Comparison of ENCODE assay signal across 8 cellular contexts in genomic region chr6:150004101-150004782, GRCh38. TPM values are rescaled to one million over a fixed set of nuclear protein-coding genes. Genes with fewer than 3 reads are reported as not detected.
DNase-seq lines count a peak whose midpoint lies in the region; ATAC-seq and TF ChIP-seq lines count a peak whose summit lies in the region.

No MANE protein-coding gene starts in this region.

- H3K36me3 ChIP-seq in ES-I3 (ENCODE audit: insufficient read depth, low read length) (no peaks in the 10 kb centered on the region), H7 (replicated peaks; ENCODE audit: control insufficient read depth, insufficient read depth, low read length) (no peaks in the 10 kb centered on the region), thyroid gland (no peaks in the 10 kb centered on the region)

- intact Hi-C loops in thyroid gland (cut with DNase I): loop anchor here (10.0 kb wide), 1 partner anchor 159 kb away; no protein-coding TSS in a partner anchor

- H3K27me3 ChIP-seq in H7 (ENCODE audit: control insufficient read depth, insufficient read depth, low read length) (peaks cover 33% of the 10 kb centered on the region), thyroid gland (no peaks in the 10 kb centered on the region)

- H3K9ac ChIP-seq in ES-I3 (ENCODE audit: low read depth, low read length): peak overlapping the region; percentile 85

- peak overlapping the region; percentile 89 to 92 for H3K4me3 Mint-ChIP-seq in effector memory CD8-positive, alpha-beta T cell
- peak overlapping the region; percentile 79 for H3K4me3 Mint-ChIP-seq in osteocyte (ENCODE audit: unreplicated experiment)

- H3K4me1 ChIP-seq in ES-I3 (ENCODE audit: insufficient read depth, low read length) (no peaks in the 10 kb centered on the region), thyroid gland (peaks cover 0 to 6% of the 10 kb centered on the region in 2 donors)

- H3K4me3 ChIP-seq in H7 (ENCODE audit: insufficient read depth, low read depth, low read length): peak overlapping the region; percentile 62
- H3K4me3 ChIP-seq in thyroid gland (replicated peaks in 1 of 3): peak overlapping the region in 1 of 3 donors; percentile 39

- TF ChIP-seq CTCF in RWPE1 (conservative IDR thresholded peaks at IDR 0.05; ENCODE audit: low read depth) (no peak), osteocyte (IDR thresholded peaks at IDR 0.05) (no peak), thyroid gland (IDR thresholded peaks at IDR 0.05) (no peak)

- DNase-seq in H7: no peak
- no peak for DNase-seq in RWPE1 (ENCODE audit: low spot score)
- DNase-seq in effector memory CD8-positive, alpha-beta T cell: peak; percentile 56 to 61 (median 59)
- no peak for DNase-seq in osteocyte (ENCODE audit: extremely low spot score, unreplicated experiment)
- DNase-seq in nucleus accumbens (lab: John Stamatoyannopoulos, UW): no peak
- no peak for DNase-seq in thyroid gland
- DNase-seq in inferior parietal cortex (ENCODE audit: extremely low spot score): no peak

- peaks cover 9 to 47% of the 10 kb centered on the region in 2 donors for H3K27me3 Mint-ChIP-seq in effector memory CD8-positive, alpha-beta T cell
- H3K27me3 Mint-ChIP-seq in osteocyte (ENCODE audit: unreplicated experiment): peaks cover 36% of the 10 kb centered on the region

- peak; percentile 69 for ATAC-seq in effector memory CD8-positive, alpha-beta T cell (replicated peaks)

- POLR2A ChIA-PET in RWPE1 (lab: Yijun Ruan, JAX; ENCODE audit: low non-redundant PET): interaction anchor here (0.6 kb wide), 1 partner anchor 12 kb away, joined by 3 read pairs; no protein-coding TSS in a partner anchor

- H3K4me1 Mint-ChIP-seq in effector memory CD8-positive, alpha-beta T cell (ENCODE audit: low read depth in 2 of 2): peaks cover 37% of the 10 kb centered on the region in 2 donors
- peaks cover 10% of the 10 kb centered on the region for H3K4me1 Mint-ChIP-seq in osteocyte (ENCODE audit: unreplicated experiment)

- 43 to 54% methylated on average over 11 to 14 of the region's 14 CpGs for WGBS in thyroid gland, 2 donors

- H3K27ac ChIP-seq in RWPE1 (peak overlapping the region; percentile 57), thyroid gland (no peak overlapping the region)

- H3K36me3 Mint-ChIP-seq in effector memory CD8-positive, alpha-beta T cell (ENCODE audit: insufficient read depth): peaks cover 16% of the 10 kb centered on the region
- no peaks in the 10 kb centered on the region for H3K36me3 Mint-ChIP-seq in osteocyte (ENCODE audit: unreplicated experiment)

- TF ChIP-seq POLR2A in thyroid gland (IDR thresholded peaks at IDR 0.05): no peak

- H3K9me3 Mint-ChIP-seq in effector memory CD8-positive, alpha-beta T cell: no peaks in the 10 kb centered on the region
- H3K9me3 Mint-ChIP-seq in osteocyte (ENCODE audit: unreplicated experiment): no peaks in the 10 kb centered on the region

- peak overlapping the region; percentile 67 to 95 for H3K27ac Mint-ChIP-seq in effector memory CD8-positive, alpha-beta T cell
- no peak overlapping the region for H3K27ac Mint-ChIP-seq in osteocyte (ENCODE audit: unreplicated experiment)

- H3K9me3 ChIP-seq in ES-I3 (ENCODE audit: control insufficient read depth, insufficient read depth, low read length) (no peaks in the 10 kb centered on the region), thyroid gland (no peaks in the 10 kb centered on the region)

- CTCF ChIA-PET in RWPE1 (lab: Yijun Ruan, JAX): no interaction called here

RNA-seq across cellular contexts. Expression of gene RAET1L, which starts 21.1 kb away (rescaled TPM):
- not detected in 2 replicates for total RNA-seq in H7 (2014; rRNA removed; shearing (Covaris generic))
- total RNA-seq in osteocyte (not detected in 2 replicates), thyroid gland (not detected)

RNA-seq across cellular contexts. Expression of gene ULBP1, which starts 40.5 kb away (rescaled TPM):
- 0.28 and 0.33 TPM in 2 replicates for total RNA-seq in H7 (2014; rRNA removed; shearing (Covaris generic))
- 10.7 and 11.5 TPM in 2 replicates for total RNA-seq in osteocyte
- total RNA-seq in thyroid gland: under 1 TPM in 2 of 4 donors, not detected in 2; 0.33 to 0.46 TPM

Comparison
In these comparisons a context has a peak if more than half of its experiments do, and no peak if none do; other contexts are left out.
1. DNase-seq: peak in effector memory CD8-positive, alpha-beta T cell (3 of 3); none in H7 (single experiment), RWPE1 (single experiment), osteocyte (single experiment), nucleus accumbens (0 of 56), thyroid gland (0 of 2) and inferior parietal cortex (single experiment).